In the genomic region with DNA sequence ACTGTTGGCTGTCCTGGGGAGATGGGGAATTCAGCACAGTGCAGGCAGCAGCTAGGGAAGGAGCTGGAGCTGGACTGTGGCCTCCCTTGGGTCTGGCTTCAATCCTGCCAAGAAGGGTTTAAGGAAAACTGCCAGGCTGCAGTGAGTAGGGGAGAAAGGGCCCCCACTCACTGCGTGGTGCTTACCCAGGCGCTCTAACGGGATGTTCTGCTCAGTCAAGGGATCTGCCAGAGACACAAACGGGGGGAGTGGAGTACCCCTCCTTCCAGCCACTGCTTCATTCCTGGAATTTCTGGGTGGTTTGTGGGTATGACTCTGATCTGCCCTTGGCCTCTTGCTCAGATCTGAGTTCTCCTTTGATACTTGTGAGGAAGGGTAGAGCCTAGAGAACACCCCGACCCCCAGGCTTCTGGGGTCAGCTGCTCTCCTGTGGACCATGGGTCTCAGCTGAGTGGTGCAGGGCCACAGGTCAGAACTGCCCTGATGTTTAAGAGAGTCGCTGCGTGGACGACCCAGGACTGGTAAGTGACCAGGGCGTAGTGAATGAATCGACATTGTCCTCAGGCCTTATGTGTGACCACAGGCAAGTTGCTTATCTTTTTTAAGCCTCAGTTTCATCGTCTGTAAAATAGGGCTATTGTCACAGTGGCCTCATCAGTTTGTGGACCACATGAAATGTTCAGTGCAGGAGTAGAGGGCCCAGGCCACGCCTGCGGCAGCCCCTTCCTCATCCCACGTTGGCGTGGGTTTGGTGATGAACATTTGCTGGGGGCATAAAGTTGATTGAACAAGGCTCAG, we compare ENCODE assay signal across 9 cellular contexts. TPM values are rescaled to one million over a fixed set of nuclear protein-coding genes. Genes with fewer than 3 reads are reported as not detected.
DNase-seq lines count a peak whose midpoint lies in the region; TF ChIP-seq lines count a peak whose summit lies in the region.
"Had no signal": no experiment of that assay in that cellular context is flagged by ENCODE, and none has a peak within 500 bp of the region (broad histone marks: within the 10 kb centered on the region; RNA-seq: fewer than 3 reads in every experiment).

No MANE protein-coding gene starts in this region.

- H3K27ac Mint-ChIP-seq in activated naive CD4-positive, alpha-beta T cell treated with anti-CD3 and anti-CD28 coated beads for 36 hours, result no peak overlapping the region
- H3K27ac Mint-ChIP-seq: activated CD4-positive, alpha-beta T cell treated with anti-CD3 and anti-CD28 coated beads, Interleukin-2, amount 10 ng/mL, durations not matched to agents 24 days and 14 days; immature natural killer cell had no signal

- H3K4me3 Mint-ChIP-seq in activated naive CD4-positive, alpha-beta T cell treated with anti-CD3 and anti-CD28 coated beads for 36 hours, result no peak overlapping the region
- H3K4me3 Mint-ChIP-seq: activated CD4-positive, alpha-beta T cell treated with anti-CD3 and anti-CD28 coated beads, Interleukin-2, amount 10 ng/mL, durations not matched to agents 24 days and 14 days; immature natural killer cell had no signal

- TF ChIP-seq POLR2A in uterus (IDR thresholded peaks at IDR 0.05), result peak; percentile 12 to 29

- H3K4me1 ChIP-seq in muscle layer of duodenum (ENCODE audit: control insufficient read depth in 1 of 2, insufficient read depth in 2 of 2, low read length in 2 of 2), result peaks cover 4 to 40% of the 10 kb centered on the region in 2 donors
- peaks cover 14 to 45% of the 10 kb centered on the region in 2 donors for H3K4me1 ChIP-seq in uterus

- no peaks in the 10 kb centered on the region for H3K4me1 Mint-ChIP-seq in activated naive CD4-positive, alpha-beta T cell treated with anti-CD3 and anti-CD28 coated beads for 36 hours (ENCODE audit: low read depth)
- H3K4me1 Mint-ChIP-seq: activated CD4-positive, alpha-beta T cell treated with anti-CD3 and anti-CD28 coated beads, Interleukin-2, amount 10 ng/mL, durations not matched to agents 24 days and 14 days; immature natural killer cell had no signal

- H3K9me3 ChIP-seq in muscle layer of duodenum (ENCODE audit: control insufficient read depth in 1 of 2, low read length in 2 of 2) (no peaks in the 10 kb centered on the region), uterus (no peaks in the 10 kb centered on the region)

- no peak for TF ChIP-seq CTCF in uterus (IDR thresholded peaks at IDR 0.05)

- H3K36me3 Mint-ChIP-seq in activated naive CD4-positive, alpha-beta T cell treated with anti-CD3 and anti-CD28 coated beads for 36 hours (ENCODE audit: low read depth), result no peaks in the 10 kb centered on the region
- H3K36me3 Mint-ChIP-seq: immature natural killer cell had no signal

- peaks cover 0 to 10% of the 10 kb centered on the region in 2 donors for H3K36me3 ChIP-seq in muscle layer of duodenum (ENCODE audit: control insufficient read depth in 1 of 2, insufficient read depth in 2 of 2, low read length in 2 of 2)
- H3K36me3 ChIP-seq in uterus, result no peaks in the 10 kb centered on the region

- peak overlapping the region in 1 of 2 donors; percentile 52 for H3K4me3 ChIP-seq in muscle layer of duodenum (ENCODE audit: low read depth in 1 of 2, low read length in 2 of 2)
- H3K4me3 ChIP-seq in uterus, result no peak overlapping the region

- H3K27me3 ChIP-seq in muscle layer of duodenum (ENCODE audit: low read depth, low read length) (no peaks in the 10 kb centered on the region), uterus (no peaks in the 10 kb centered on the region)

- H3K27me3 Mint-ChIP-seq in activated naive CD4-positive, alpha-beta T cell treated with anti-CD3 and anti-CD28 coated beads for 36 hours (ENCODE audit: low read depth), result no peaks in the 10 kb centered on the region

- intact Hi-C loops in uterus (cut with DNase I; ENCODE audit: low total_unique reads), result no loop called here
- intact Hi-C loops in activated naive CD4-positive, alpha-beta T cell treated with anti-CD3 and anti-CD28 coated beads for 36 hours (cut with micrococcal nuclease), result no loop called here

- H3K27ac ChIP-seq in muscle layer of duodenum (ENCODE audit: low read length) (peak overlapping the region; percentile 96), uterus (peak overlapping the region; percentile 94 to 99)

- no peaks in the 10 kb centered on the region for H3K9me3 Mint-ChIP-seq in activated naive CD4-positive, alpha-beta T cell treated with anti-CD3 and anti-CD28 coated beads for 36 hours
- H3K9me3 Mint-ChIP-seq: activated CD4-positive, alpha-beta T cell treated with anti-CD3 and anti-CD28 coated beads, Interleukin-2, amount 10 ng/mL, durations not matched to agents 24 days and 14 days; immature natural killer cell had no signal

- CTCF ChIA-PET in activated naive CD4-positive, alpha-beta T cell treated with anti-CD3 and anti-CD28 coated beads for 36 hours (lab: Charles Lee), result interaction anchor here (0.6 to 0.7 kb wide), 2 partner anchors 129 to 331 kb away, joined by 3 to 4 read pairs; no protein-coding TSS in a partner anchor

- DNase-seq in RPMI7951 (ENCODE audit: low read depth) (peak; percentile 96), fibroblast of peridontal ligament (ENCODE audit: extremely low read depth) (peak; percentile 96), uterus (peak; percentile 75 to 83), T-helper 2 cell (no peak), ecto neural progenitor cell (ENCODE audit: low spot score) (no peak)
- DNase-seq in activated naive CD4-positive, alpha-beta T cell treated with anti-CD3 and anti-CD28 coated beads for 36 hours, result no peak
- DNase-seq: activated CD4-positive, alpha-beta T cell treated with anti-CD3 and anti-CD28 coated beads, Interleukin-2, amount 10 ng/mL, durations not matched to agents 24 days and 14 days; immature natural killer cell had no signal

RNA-seq across cellular contexts. Expression of a gene that starts 9.6 kb away (rescaled TPM):
- total RNA-seq in RPMI7951 (2014; rRNA removed; shearing (Covaris generic)), result 7.9 and 8.8 TPM in 2 replicates
- total RNA-seq in uterus, result 100 to 1,000 TPM; 108 to 441 (median 190) TPM
- under 1 TPM in 1 of 2 experiments, not detected in 1; 0.14 TPM for total RNA-seq in activated naive CD4-positive, alpha-beta T cell treated with anti-CD3 and anti-CD28 coated beads for 36 hours

Comparison
In these comparisons a context has a peak if more than half of its experiments do, and no peak if none do; other contexts are left out.
1. DNase-seq: peak in RPMI7951 (single experiment), fibroblast of peridontal ligament (single experiment) and uterus (2 of 2); none in T-helper 2 cell (0 of 5), activated naive CD4-positive, alpha-beta T cell treated with anti-CD3 and anti-CD28 coated beads for 36 hours (single experiment) and ecto neural progenitor cell (single experiment).
2. RNA of a gene that starts 9.6 kb away (total RNA-seq): 108 to 441 TPM in uterus; 7.9 to 8.8 TPM in RPMI7951 and 0.14 TPM in activated naive CD4-positive, alpha-beta T cell treated with anti-CD3 and anti-CD28 coated beads for 36 hours; every median in the first group is over 10 times any median in the second.